In genomic region chr2:139162456-139162855, GRCh38 we compare ENCODE assay signal across 1 cellular context.
TF ChIP-seq lines count a peak whose summit lies in the region.

No MANE protein-coding gene starts in this region.

TF ChIP-seq in GM23338, 12 proteins besides CTCF, POLR2A, EP300 and RAD21 (continued from another document):
- TF ChIP-seq REST (IDR thresholded peaks at IDR 0.05; ENCODE audit: unreplicated experiment): no peak
- no peak for TF ChIP-seq EZH2phosphoT487 (IDR thresholded peaks at IDR 0.05; ENCODE audit: unreplicated experiment)
- TF ChIP-seq JUNB (IDR thresholded peaks at IDR 0.05; ENCODE audit: unreplicated experiment): no peak
- no peak for TF ChIP-seq STAT1 (IDR thresholded peaks at IDR 0.05; ENCODE audit: unreplicated experiment)
- no peak for TF ChIP-seq NANOG (IDR thresholded peaks at IDR 0.05; ENCODE audit: borderline replicate concordance)
- no peak for TF ChIP-seq ZNF462 (CRISPR knock-in tag; IDR thresholded peaks at IDR 0.05)
- no peak for TF ChIP-seq POLR2AphosphoS5 (IDR thresholded peaks at IDR 0.05; ENCODE audit: low read depth)
